In genomic region chr10:46787321-46787615, GRCh38 we compare ENCODE assay signal across 8 cellular contexts.
DNase-seq lines count a peak whose midpoint lies in the region; ATAC-seq and TF ChIP-seq lines count a peak whose summit lies in the region.

No MANE protein-coding gene starts in this region.

- intact Hi-C loops in activated naive CD4-positive, alpha-beta T cell treated with anti-CD3 and anti-CD28 coated beads for 36 hours (cut with micrococcal nuclease), result no loop called here

- H3K36me3 Mint-ChIP-seq in activated naive CD4-positive, alpha-beta T cell treated with anti-CD3 and anti-CD28 coated beads for 36 hours (ENCODE audit: low read depth), result no peaks in the 10 kb centered on the region
- H3K36me3 Mint-ChIP-seq in osteocyte (ENCODE audit: unreplicated experiment), result no peaks in the 10 kb centered on the region

- H3K4me1 Mint-ChIP-seq in activated naive CD4-positive, alpha-beta T cell treated with anti-CD3 and anti-CD28 coated beads for 36 hours (ENCODE audit: low read depth), result peaks cover 3% of the 10 kb centered on the region
- H3K4me1 Mint-ChIP-seq in osteocyte (ENCODE audit: unreplicated experiment), result peaks cover 8% of the 10 kb centered on the region

- CTCF ChIA-PET in activated naive CD4-positive, alpha-beta T cell treated with anti-CD3 and anti-CD28 coated beads for 36 hours (lab: Charles Lee), result no interaction called here

- peak; percentile 48 for TF ChIP-seq CTCF in osteocyte (IDR thresholded peaks at IDR 0.05)

- H3K4me3 Mint-ChIP-seq in activated naive CD4-positive, alpha-beta T cell treated with anti-CD3 and anti-CD28 coated beads for 36 hours, result peak overlapping the region; percentile 96
- peak overlapping the region; percentile 97 for H3K4me3 Mint-ChIP-seq in osteocyte (ENCODE audit: unreplicated experiment)

- ATAC-seq in GM19351 (IDR thresholded peaks at IDR 0.05; ENCODE audit: unreplicated experiment), result peak; percentile 47

- no peaks in the 10 kb centered on the region for H3K27me3 ChIP-seq in MG63

- H3K9me3 ChIP-seq in MG63, result no peaks in the 10 kb centered on the region

- no peaks in the 10 kb centered on the region for H3K27me3 Mint-ChIP-seq in activated naive CD4-positive, alpha-beta T cell treated with anti-CD3 and anti-CD28 coated beads for 36 hours (ENCODE audit: low read depth)
- H3K27me3 Mint-ChIP-seq in osteocyte (ENCODE audit: unreplicated experiment), result no peaks in the 10 kb centered on the region

- H3K36me3 ChIP-seq in MG63, result no peaks in the 10 kb centered on the region

- DNase-seq in C1 segment of cervical spinal cord (lab: John Stamatoyannopoulos, UW) (peak in 8 of 14 donors; percentile 5 to 64 (median 20)), MG63 (peak; percentile 33), glomerular visceral epithelial cell (ENCODE audit: extremely low spot score) (peak; percentile 66), osteocyte (ENCODE audit: extremely low spot score, unreplicated experiment) (no peak), T1000 (lab: John Stamatoyannopoulos, UW) (no peak)
- DNase-seq in activated naive CD4-positive, alpha-beta T cell treated with anti-CD3 and anti-CD28 coated beads for 36 hours, result peak; percentile 52
- no peak for DNase-seq in activated effector memory CD4-positive, alpha-beta T cell treated with anti-CD3 and anti-CD28 coated beads, Interleukin-2, amount 50 U/mL, for 16 hours

- peak overlapping the region; percentile 73 for H3K4me3 ChIP-seq in MG63

- H3K27ac Mint-ChIP-seq in activated naive CD4-positive, alpha-beta T cell treated with anti-CD3 and anti-CD28 coated beads for 36 hours, result no peak overlapping the region
- peak overlapping the region; percentile 98 for H3K27ac Mint-ChIP-seq in osteocyte (ENCODE audit: unreplicated experiment)

- H3K9me3 Mint-ChIP-seq in activated naive CD4-positive, alpha-beta T cell treated with anti-CD3 and anti-CD28 coated beads for 36 hours, result no peaks in the 10 kb centered on the region
- H3K9me3 Mint-ChIP-seq in osteocyte (ENCODE audit: unreplicated experiment), result no peaks in the 10 kb centered on the region

Comparison
In these comparisons a context has a peak if more than half of its experiments do, and no peak if none do; other contexts are left out.
1. DNase-seq: peak in C1 segment of cervical spinal cord (8 of 14), MG63 (single experiment), activated naive CD4-positive, alpha-beta T cell treated with anti-CD3 and anti-CD28 coated beads for 36 hours (single experiment) and glomerular visceral epithelial cell (single experiment); none in osteocyte (single experiment), T1000 (single experiment) and activated effector memory CD4-positive, alpha-beta T cell treated with anti-CD3 and anti-CD28 coated beads, Interleukin-2, amount 50 U/mL, for 16 hours (single experiment).